Comparison of ENCODE assay signal across 10 cellular contexts in the genomic region with DNA sequence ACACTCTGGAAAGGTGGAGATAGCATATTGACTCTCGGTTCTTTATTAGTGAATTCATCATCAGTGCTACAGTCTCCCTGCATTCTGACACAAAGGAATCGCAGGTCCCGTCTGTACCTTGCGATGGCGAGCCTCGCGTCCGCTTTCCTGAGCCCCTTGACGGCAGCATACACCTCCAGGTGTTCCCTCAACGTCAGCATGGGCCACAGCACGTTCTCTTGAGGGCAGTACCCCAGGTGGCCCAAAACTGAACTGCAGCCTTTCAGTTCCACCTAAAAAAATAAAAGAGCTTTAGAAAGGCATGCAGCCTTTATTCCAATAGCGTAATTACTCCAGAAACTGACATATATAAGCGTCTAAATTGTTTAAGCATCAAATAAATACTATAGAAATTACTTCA. TPM values are rescaled to one million over a fixed set of nuclear protein-coding genes. Genes with fewer than 3 reads are reported as not detected.
DNase-seq lines count a peak whose midpoint lies in the region; ATAC-seq and TF ChIP-seq lines count a peak whose summit lies in the region.
"Had no signal": no experiment of that assay in that cellular context is flagged by ENCODE, and none has a peak within 500 bp of the region (broad histone marks: within the 10 kb centered on the region; RNA-seq: fewer than 3 reads in every experiment).

No MANE protein-coding gene starts in this region.

- H3K9me3 Mint-ChIP-seq in nephron progenitor cell: peaks cover 22% of the 10 kb centered on the region

- no peak overlapping the region for H3K9ac ChIP-seq in MM.1S (ENCODE audit: low read length)

- H3K27ac Mint-ChIP-seq in nephron progenitor cell: no peak overlapping the region

- no peaks in the 10 kb centered on the region for H3K79me2 ChIP-seq in MM.1S (ENCODE audit: low read length)

- no peaks in the 10 kb centered on the region for H3K9me3 ChIP-seq in MM.1S (replicated peaks; ENCODE audit: insufficient read depth, low read length)
- H3K9me3 ChIP-seq in right cardiac atrium (ENCODE audit: control insufficient read depth, low read length): no peaks in the 10 kb centered on the region

- H3F3A ChIP-seq in MM.1S (ENCODE audit: insufficient read depth, low read length): no peaks in the 10 kb centered on the region

- no peaks in the 10 kb centered on the region for H3K9me2 ChIP-seq in MM.1S (replicated peaks; ENCODE audit: insufficient read depth, low read length)

- peak; percentile 30 for TF ChIP-seq CTCF in MM.1S (IDR thresholded peaks at IDR 0.05; ENCODE audit: low read length)
- TF ChIP-seq CTCF in brain microvascular endothelial cell (IDR thresholded peaks at IDR 0.05; ENCODE audit: low read depth, low read length, missing control alignments): peak; percentile 67
- peak; percentile 55 for TF ChIP-seq CTCF in nephron progenitor cell (IDR thresholded peaks at IDR 0.05)

- H3K36me3 ChIP-seq in MM.1S (replicated peaks; ENCODE audit: insufficient read depth, low read length) (no peaks in the 10 kb centered on the region), brain microvascular endothelial cell (replicated peaks) (no peaks in the 10 kb centered on the region)

- H3K4me1 Mint-ChIP-seq in nephron progenitor cell: no peaks in the 10 kb centered on the region

- H3K4me2 ChIP-seq in MM.1S (ENCODE audit: low read depth, low read length): no peak overlapping the region

- no peak overlapping the region for H3K4me3 Mint-ChIP-seq in nephron progenitor cell

- H3K4me1 ChIP-seq in MM.1S (ENCODE audit: low read length) (no peaks in the 10 kb centered on the region), right cardiac atrium (ENCODE audit: control insufficient read depth, insufficient read depth, low read length) (no peaks in the 10 kb centered on the region)

- in situ Hi-C loops in brain microvascular endothelial cell (cut with HindIII; ENCODE audit: low pct_ligation_motif_present, low sequenced_read_pairs): no loop called here

- H2AFZ ChIP-seq in MM.1S (ENCODE audit: low read length): no peak overlapping the region

- DNase-seq in DMS53 treated with DMSO at 0.1 percent for 48 hours (lab: John Stamatoyannopoulos, UW; ENCODE audit: unreplicated experiment): peak; percentile 70
- no peak for DNase-seq in MM.1S
- DNase-seq in brain microvascular endothelial cell: no peak
- peak; percentile 19 for DNase-seq in nephron progenitor cell
- DNase-seq in NCI-H187 treated with DMSO at 0.1 percent for 48 hours (lab: John Stamatoyannopoulos, UW): no peak
- DNase-seq in right cardiac atrium: no peak
- DNase-seq in MV-4-11 (lab: John Stamatoyannopoulos, UW): no peak
- DNase-seq in NCI-H2081 treated with DMSO at 0.1 percent for 48 hours (lab: John Stamatoyannopoulos, UW): no peak
- DNase-seq: NCI-H1105 treated with DMSO at 0.1 percent for 48 hours had no signal

- intact Hi-C loops in right cardiac atrium (cut with DNase I): no loop called here

- H3K27me3 ChIP-seq in MM.1S (replicated peaks; ENCODE audit: insufficient read depth, low read length) (no peaks in the 10 kb centered on the region), brain microvascular endothelial cell (replicated peaks) (no peaks in the 10 kb centered on the region), right cardiac atrium (ENCODE audit: control insufficient read depth, insufficient read depth) (no peaks in the 10 kb centered on the region)

- 63% methylated on average over 13 of the region's 13 CpGs for WGBS in right cardiac atrium

- no peaks in the 10 kb centered on the region for H3K36me3 Mint-ChIP-seq in nephron progenitor cell (ENCODE audit: low read depth)

- no peaks in the 10 kb centered on the region for H4K20me1 ChIP-seq in MM.1S (ENCODE audit: insufficient read depth, low read length)

- H3K27me3 Mint-ChIP-seq in nephron progenitor cell (ENCODE audit: low read depth, poor library complexity): peaks cover 7% of the 10 kb centered on the region

- H3K4me3 ChIP-seq in MM.1S (ENCODE audit: low read length) (no peak overlapping the region), brain microvascular endothelial cell (ENCODE audit: low read depth, low read length) (no peak overlapping the region), right cardiac atrium (ENCODE audit: low read length) (no peak overlapping the region)

- H3K27ac ChIP-seq in MM.1S (ENCODE audit: low read length): no peak overlapping the region
- H3K27ac ChIP-seq in brain microvascular endothelial cell: no peak overlapping the region
- H3K27ac ChIP-seq in right cardiac atrium (ENCODE audit: low read length): no peak overlapping the region

- no peak for ATAC-seq in right cardiac atrium

RNA-seq across cellular contexts. Expression of gene ABCA9, which starts 24.2 kb away (rescaled TPM):
- 10 to 100 TPM; 14.5 to 28.7 (median 26.3) TPM for total RNA-seq in right cardiac atrium
- 29.5 TPM for polyA plus RNA-seq in right cardiac atrium

RNA-seq across cellular contexts. Expression of gene ABCA6, which starts 56.8 kb away (rescaled TPM):
- 10 to 100 TPM; 21.2 to 44.1 (median 38.3) TPM for total RNA-seq in right cardiac atrium
- 33.0 TPM for polyA plus RNA-seq in right cardiac atrium
- total RNA-seq: astrocyte had no signal

Comparison
In these comparisons a context has a peak if more than half of its experiments do, and no peak if none do; other contexts are left out.
1. DNase-seq: peak in DMS53 treated with DMSO at 0.1 percent for 48 hours (single experiment) and nephron progenitor cell (single experiment); none in MM.1S (single experiment), brain microvascular endothelial cell (single experiment), NCI-H187 treated with DMSO at 0.1 percent for 48 hours (single experiment), right cardiac atrium (0 of 3), MV-4-11 (single experiment) and NCI-H2081 treated with DMSO at 0.1 percent for 48 hours (single experiment).
2. Peak in every context shown above with its lines, with median percentiles within 50 percentile points of each other: CTCF ChIP-seq.